Comparison of ENCODE assay signal across 20 cellular contexts in the genomic region with DNA sequence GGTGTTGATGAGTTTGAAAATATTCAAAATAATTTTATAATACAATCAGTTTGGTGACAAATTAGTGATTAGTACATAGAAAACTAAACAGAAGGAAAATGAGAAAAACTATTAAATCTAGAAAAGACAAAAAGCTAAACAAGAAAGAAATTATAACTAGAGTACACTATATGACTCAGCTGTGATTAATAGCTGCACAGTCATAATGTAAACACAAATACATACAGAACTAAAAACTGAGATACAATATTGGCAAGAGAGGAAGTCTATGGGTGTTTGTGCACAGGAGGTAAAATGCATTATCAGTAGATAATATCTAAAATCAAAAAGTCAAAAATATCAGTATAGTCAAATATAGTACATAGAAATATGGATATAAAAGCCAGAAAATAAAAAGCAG.
A peak's percentile ranks its signal among the peaks of the same experiment; 100 is the strongest.
DNase-seq lines count a peak whose midpoint lies in the region; TF ChIP-seq lines count a peak whose summit lies in the region.
"Had no signal": no experiment of that assay in that cellular context is flagged by ENCODE, and none has a peak within 500 bp of the region (broad histone marks: within the 10 kb centered on the region; RNA-seq: fewer than 3 reads in every experiment).

No MANE protein-coding gene starts in this region.

- in situ Hi-C loops in KBM-7 (cut with MboI; ENCODE audit: low pct_unique_long_range_greater_than_20kb, low sequenced_read_pairs), result no loop called here

- DNase-seq in A172 (ENCODE audit: low spot score) (peak; percentile 29), HPDE6-E6E7 (ENCODE audit: extremely low spot score) (peak; percentile 44), RWPE1 (ENCODE audit: low spot score) (peak; percentile 61), epithelial cell of esophagus (ENCODE audit: low read depth) (peak; percentile 61), NOMO-1 treated with DMSO at 0.1 percent for 48 hours (lab: John Stamatoyannopoulos, UW; ENCODE audit: unreplicated experiment) (no peak), KBM-7 (no peak), ecto neural progenitor cell (ENCODE audit: low spot score) (no peak), T-helper 9 cell (no peak)
- DNase-seq: CD4-positive, alpha-beta T cell; DMS153; EL; HFFc6; MM.1S; NCI-H1092; NCI-H146; NCI-H2081; NCI-H2171 treated with DMSO at 0.1 percent for 48 hours; NCI-H446; NK-92 treated with Interleukin-12 subunit alpha and Interleukin-12 subunit beta, amount 100 ng/mL, for 24 hours had no signal

- no peak overlapping the region for H3K27ac ChIP-seq in RWPE1
- H3K27ac ChIP-seq: SJSA1 had no signal

- CTCF ChIA-PET in RWPE1 (lab: Yijun Ruan, JAX), result no interaction called here

- no peak; the same call in 1 of the 2 replicates for TF ChIP-seq CTCF in RWPE1 (conservative IDR thresholded peaks at IDR 0.05; ENCODE audit: low read depth)
- TF ChIP-seq CTCF in epithelial cell of esophagus (IDR thresholded peaks at IDR 0.05; ENCODE audit: insufficient read depth, low read depth, low read length, missing control alignments), result no peak

- POLR2A ChIA-PET in RWPE1 (lab: Yijun Ruan, JAX; ENCODE audit: low non-redundant PET), result no interaction called here

- no peak overlapping the region for H3K4me3 ChIP-seq in epithelial cell of esophagus (ENCODE audit: low read length)
- H3K4me3 ChIP-seq: SJSA1 had no signal

Comparison
In these comparisons a context has a peak if more than half of its experiments do, and no peak if none do; other contexts are left out.
1. DNase-seq: peak in A172 (single experiment), HPDE6-E6E7 (single experiment), RWPE1 (single experiment) and epithelial cell of esophagus (single experiment); none in NOMO-1 treated with DMSO at 0.1 percent for 48 hours (single experiment), KBM-7 (single experiment), ecto neural progenitor cell (single experiment) and T-helper 9 cell (single experiment).